In the genomic region with DNA sequence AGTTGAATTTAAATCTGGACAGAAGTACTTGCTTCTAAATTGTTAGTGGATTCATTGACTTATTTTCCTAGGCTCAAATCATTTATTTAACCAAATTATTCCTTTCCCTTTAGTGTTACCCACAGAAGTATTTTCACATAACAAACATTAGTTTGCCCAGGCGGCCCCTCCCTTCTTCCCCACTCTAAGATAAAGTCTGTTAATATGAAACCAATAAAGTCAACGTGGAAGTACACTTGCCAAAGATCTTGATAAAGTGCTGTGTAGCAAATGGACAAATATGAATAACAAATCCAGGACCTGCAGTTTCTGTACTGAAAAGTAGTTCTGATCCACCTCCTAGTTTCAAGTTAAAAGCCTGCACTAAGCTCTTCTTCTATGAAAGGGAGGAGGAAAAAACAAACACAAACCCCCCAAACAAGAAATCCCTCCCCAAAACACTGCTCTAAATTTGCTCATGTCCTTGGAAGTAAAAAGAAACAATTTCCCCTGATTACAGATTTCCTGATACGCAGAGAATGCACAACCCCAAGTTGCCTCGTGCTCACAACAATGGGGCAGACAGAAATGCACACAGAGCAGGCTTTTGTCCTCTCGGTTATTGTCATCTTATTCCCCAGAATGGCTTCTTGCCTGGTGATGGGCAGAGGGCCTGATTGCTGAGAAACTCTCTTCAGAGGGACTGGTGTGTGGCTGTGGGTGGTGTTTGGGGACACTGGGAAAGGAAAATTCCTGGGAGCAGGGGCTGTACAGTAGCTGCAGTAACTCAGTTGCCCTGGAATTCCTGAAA, we compare ENCODE assay signal across 10 cellular contexts. TPM values are rescaled to one million over a fixed set of nuclear protein-coding genes. Genes with fewer than 3 reads are reported as not detected.
DNase-seq lines count a peak whose midpoint lies in the region; ATAC-seq and TF ChIP-seq lines count a peak whose summit lies in the region.
"Had no signal": no experiment of that assay in that cellular context is flagged by ENCODE, and none has a peak within 500 bp of the region (broad histone marks: within the 10 kb centered on the region; RNA-seq: fewer than 3 reads in every experiment).

No MANE protein-coding gene starts in this region.

- no peaks in the 10 kb centered on the region for H3K79me2 ChIP-seq in PC-9 (ENCODE audit: low read depth)

- H3K4me1 Mint-ChIP-seq in activated naive CD4-positive, alpha-beta T cell treated with anti-CD3 and anti-CD28 coated beads for 36 hours (ENCODE audit: low read depth): peaks cover 61% of the 10 kb centered on the region
- H3K4me1 Mint-ChIP-seq in activated T-helper 17 cell treated with anti-CD3 and anti-CD28 coated beads, Interleukin-2, amount 50 U/mL, for 72 hours: peaks cover 15% of the 10 kb centered on the region

- POLR2A ChIA-PET in PC-9 (lab: Charles Lee; ENCODE audit: unreplicated experiment): no interaction called here

- H3K4me1 ChIP-seq in right lobe of liver: peaks cover 0 to 10% (median 0%) of the 10 kb centered on the region in 4 donors
- peaks cover 39% of the 10 kb centered on the region for H3K4me1 ChIP-seq in PC-9 (replicated peaks; ENCODE audit: insufficient read depth)

- CTCF ChIA-PET in activated naive CD4-positive, alpha-beta T cell treated with anti-CD3 and anti-CD28 coated beads for 36 hours (lab: Charles Lee): interaction anchor here (0.6 to 5.1 kb wide), 7 partner anchors 13 to 94 kb away, joined by 3 to 26 read pairs (median 4); no protein-coding TSS in a partner anchor
- CTCF ChIA-PET in PC-9 (lab: Charles Lee): no interaction called here

- H3K27ac Mint-ChIP-seq in activated naive CD4-positive, alpha-beta T cell treated with anti-CD3 and anti-CD28 coated beads for 36 hours: peak overlapping the region; percentile 90
- peak overlapping the region; percentile 98 for H3K27ac Mint-ChIP-seq in activated T-helper 17 cell treated with anti-CD3 and anti-CD28 coated beads, Interleukin-2, amount 50 U/mL, for 72 hours

- H3K36me3 Mint-ChIP-seq in activated naive CD4-positive, alpha-beta T cell treated with anti-CD3 and anti-CD28 coated beads for 36 hours (ENCODE audit: low read depth): peaks cover 1% of the 10 kb centered on the region
- H3K36me3 Mint-ChIP-seq in activated T-helper 17 cell treated with anti-CD3 and anti-CD28 coated beads, Interleukin-2, amount 50 U/mL, for 72 hours (ENCODE audit: low read depth): no peaks in the 10 kb centered on the region

- H2AFZ ChIP-seq in PC-9: no peak overlapping the region

- H3K4me2 ChIP-seq in PC-9: no peak overlapping the region

- H3K27me3 ChIP-seq in right lobe of liver: no peaks in the 10 kb centered on the region
- H3K27me3 ChIP-seq in PC-9 (ENCODE audit: insufficient read depth, low read depth): no peaks in the 10 kb centered on the region

- no peaks in the 10 kb centered on the region for H3K9me3 Mint-ChIP-seq in activated naive CD4-positive, alpha-beta T cell treated with anti-CD3 and anti-CD28 coated beads for 36 hours
- H3K9me3 Mint-ChIP-seq in activated T-helper 17 cell treated with anti-CD3 and anti-CD28 coated beads, Interleukin-2, amount 50 U/mL, for 72 hours: no peaks in the 10 kb centered on the region

- DNase-seq in activated naive CD4-positive, alpha-beta T cell treated with anti-CD3 and anti-CD28 coated beads for 36 hours: no peak
- no peak for DNase-seq in activated naive CD4-positive, alpha-beta T cell treated with Interleukin-2 at 50 U/mL for 16 hours
- DNase-seq in right lobe of liver: no peak
- no peak for DNase-seq in activated gamma-delta T cell (lab: John Stamatoyannopoulos, UW)
- DNase-seq in PC-9: no peak
- DNase-seq in NCI-H2081 treated with DMSO at 0.1 percent for 48 hours (lab: John Stamatoyannopoulos, UW): no peak
- DNase-seq: NCI-H345 had no signal

- H3K9me2 ChIP-seq in PC-9 (ENCODE audit: insufficient read depth): no peaks in the 10 kb centered on the region

- H4K20me1 ChIP-seq in PC-9 (ENCODE audit: insufficient read depth): no peaks in the 10 kb centered on the region

- H3K9me3 ChIP-seq in right lobe of liver (no peaks in the 10 kb centered on the region), PC-9 (ENCODE audit: insufficient read depth, low read depth) (no peaks in the 10 kb centered on the region)

- TF ChIP-seq POLR2A in right lobe of liver (IDR thresholded peaks at IDR 0.05): no peak

- TF ChIP-seq CTCF in right lobe of liver (IDR thresholded peaks at IDR 0.05) (no peak), PC-9 (conservative IDR thresholded peaks at IDR 0.05) (no peak)

- intact Hi-C loops in activated naive CD4-positive, alpha-beta T cell treated with anti-CD3 and anti-CD28 coated beads for 36 hours (cut with micrococcal nuclease): loop anchor here (2.0 kb wide), 1 partner anchor 15 kb away; no protein-coding TSS in a partner anchor
- intact Hi-C loops in right lobe of liver (cut with DNase I) (no loop called here), PC-9 (cut with micrococcal nuclease; ENCODE audit: unreplicated experiment) (no loop called here)

- H3K4me3 Mint-ChIP-seq in activated naive CD4-positive, alpha-beta T cell treated with anti-CD3 and anti-CD28 coated beads for 36 hours: peak overlapping the region; percentile 23
- H3K4me3 Mint-ChIP-seq in activated T-helper 17 cell treated with anti-CD3 and anti-CD28 coated beads, Interleukin-2, amount 50 U/mL, for 72 hours: peak overlapping the region; percentile 73

- H3K4me3 ChIP-seq in right lobe of liver: no peak overlapping the region
- no peak overlapping the region for H3K4me3 ChIP-seq in PC-9

- ATAC-seq in activated T-helper 17 cell treated with anti-CD3 and anti-CD28 coated beads, Interleukin-2, amount 50 U/mL, for 72 hours (replicated peaks): no peak
- ATAC-seq in right lobe of liver: peak; percentile 70 to 93 (median 76)

- 17% methylated on average over 5 of the region's 5 CpGs for WGBS in right lobe of liver (ENCODE audit: insufficient coverage, low coverage, low lambda C conversion rate, missing lambda C conversion rate)

- BruUV-seq in PC-9 (replicated peaks; lab: Mats Ljungman, UMichigan): no TSS peak

- H3F3A ChIP-seq in PC-9 (ENCODE audit: insufficient read depth, low read depth): peaks cover 19% of the 10 kb centered on the region; the same call in 1 of the 2 replicates

- H3K27ac ChIP-seq in right lobe of liver (peak overlapping the region in 2 of 3 donors; percentile 30 to 32), temporal lobe (ENCODE audit: low read depth, low read length) (peak overlapping the region; percentile 82), PC-9 (no peak overlapping the region)

- no peaks in the 10 kb centered on the region for H3K27me3 Mint-ChIP-seq in activated naive CD4-positive, alpha-beta T cell treated with anti-CD3 and anti-CD28 coated beads for 36 hours (ENCODE audit: low read depth)
- H3K27me3 Mint-ChIP-seq in activated T-helper 17 cell treated with anti-CD3 and anti-CD28 coated beads, Interleukin-2, amount 50 U/mL, for 72 hours: no peaks in the 10 kb centered on the region

- no peaks in the 10 kb centered on the region for H3K36me3 ChIP-seq in right lobe of liver
- H3K36me3 ChIP-seq in PC-9 (ENCODE audit: low read depth): no peaks in the 10 kb centered on the region

RNA-seq across cellular contexts. Expression of a gene that starts 23.2 kb away (rescaled TPM):
- 1,000 to 10,000 TPM; 5,535 to 5,691 TPM for total RNA-seq in activated naive CD4-positive, alpha-beta T cell treated with anti-CD3 and anti-CD28 coated beads for 36 hours
- total RNA-seq in activated T-helper 17 cell treated with anti-CD3 and anti-CD28 coated beads, Interleukin-2, amount 50 U/mL, for 72 hours: 1,000 to 10,000 TPM; 6,631 to 7,873 TPM
- 1,000 to 10,000 TPM in 1 of 6 experiments, 100 to 1,000 TPM in 5; 348 to 1,121 (median 708) TPM for total RNA-seq in right lobe of liver
- total RNA-seq in temporal lobe: 2,203 TPM
- total RNA-seq in PC-9 (2021): 2,589 and 3,588 TPM in 2 replicates

RNA-seq across cellular contexts. Expression of a gene that starts 46.3 kb away (rescaled TPM):
- not detected for total RNA-seq in activated naive CD4-positive, alpha-beta T cell treated with anti-CD3 and anti-CD28 coated beads for 36 hours
- total RNA-seq in activated T-helper 17 cell treated with anti-CD3 and anti-CD28 coated beads, Interleukin-2, amount 50 U/mL, for 72 hours: under 1 TPM in 1 of 2 donors, not detected in 1; 0.21 TPM
- total RNA-seq in right lobe of liver: not detected
- under 0.01 TPM for total RNA-seq in temporal lobe
- total RNA-seq in PC-9 (2021): not detected in 2 replicates
- total RNA-seq: omental fat pad had no signal
